ENCODE assay signal across 33 cellular contexts in genomic region chr3:9255976-9256375, GRCh38.
"Had no signal": no experiment of that assay in that cellular context is flagged by ENCODE, and none has a peak within 500 bp of the region (broad histone marks: within the 10 kb centered on the region; RNA-seq: fewer than 3 reads in every experiment).

No MANE protein-coding gene starts in this region.

- ATAC-seq: activated CD4-positive, alpha-beta T cell treated with anti-CD3 and anti-CD28 coated beads for 36 hours; activated CD8-positive, alpha-beta memory T cell treated with anti-CD3 and anti-CD28 coated beads, Interleukin-2, amount 10 ng/mL, durations not matched to agents 7 days and 5 days; activated CD8-positive, alpha-beta T cell treated with anti-CD3 and anti-CD28 coated beads, Interleukin-2, amount 10 ng/mL, durations not matched to agents 7 days and 5 days; activated naive CD4-positive, alpha-beta T cell treated with anti-CD3 and anti-CD28 coated beads, Interleukin-2, amount 50 U/mL, for 72 hours; effector memory CD8-positive, alpha-beta T cell; gastroesophageal sphincter; T-helper 17 cell had no signal

- H3K9me3 Mint-ChIP-seq: activated CD4-positive, alpha-beta T cell treated with anti-CD3 and anti-CD28 coated beads, Interleukin-2, amount 10 ng/mL, durations not matched to agents 24 days and 14 days; activated naive CD4-positive, alpha-beta T cell treated with anti-CD3 and anti-CD28 coated beads, Interleukin-2, amount 50 U/mL, for 72 hours; activated T-helper 1 cell treated with anti-CD3 and anti-CD28 coated beads, Interleukin-12 subunit alpha, Interleukin-12 subunit beta, Interleukin-2, Interleukin-4 antibody, amounts not matched to agents 30 ng/mL and 10 ng/mL and 1 ng/mL, durations not matched to agents 14 hours and 24 hours and 36 hours; central memory CD8-positive, alpha-beta T cell; effector memory CD8-positive, alpha-beta T cell had no signal

- H3K36me3 ChIP-seq: ascending aorta, breast epithelium, esophagus muscularis mucosa, gastroesophageal sphincter, WERI-Rb-1 had no signal

- H3K27me3 ChIP-seq: ascending aorta, breast epithelium, esophagus muscularis mucosa, gastroesophageal sphincter had no signal

- H3K4me1 Mint-ChIP-seq: activated CD4-positive, alpha-beta T cell treated with anti-CD3 and anti-CD28 coated beads for 36 hours; activated CD4-positive, alpha-beta T cell treated with anti-CD3 and anti-CD28 coated beads, Interleukin-2, amount 10 ng/mL, durations not matched to agents 24 days and 14 days; activated CD8-positive, alpha-beta memory T cell treated with anti-CD3 and anti-CD28 coated beads, Interleukin-2, amount 10 ng/mL, durations not matched to agents 7 days and 5 days; activated naive CD8-positive, alpha-beta T cell treated with anti-CD3 and anti-CD28 coated beads, Interleukin-2, amount 10 ng/mL, durations not matched to agents 7 days and 5 days; central memory CD8-positive, alpha-beta T cell had no signal

- H3K4me3 Mint-ChIP-seq: activated CD4-positive, alpha-beta memory T cell treated with anti-CD3 and anti-CD28 coated beads for 36 hours; activated CD4-positive, alpha-beta T cell treated with anti-CD3 and anti-CD28 coated beads for 36 hours; activated CD4-positive, alpha-beta T cell treated with anti-CD3 and anti-CD28 coated beads, Interleukin-2, amount 10 ng/mL, durations not matched to agents 24 days and 14 days; activated CD8-positive, alpha-beta memory T cell treated with anti-CD3 and anti-CD28 coated beads, Interleukin-2, amount 10 ng/mL, durations not matched to agents 7 days and 5 days; activated CD8-positive, alpha-beta T cell treated with anti-CD3 and anti-CD28 coated beads, Interleukin-2, amount 10 ng/mL, durations not matched to agents 7 days and 5 days; activated naive CD4-positive, alpha-beta T cell treated with anti-CD3 and anti-CD28 coated beads for 36 hours; activated naive CD8-positive, alpha-beta T cell treated with anti-CD3 and anti-CD28 coated beads, Interleukin-2, amount 10 ng/mL, durations not matched to agents 7 days and 5 days; activated T-helper 1 cell treated with anti-CD3 and anti-CD28 coated beads, Interleukin-12 subunit alpha, Interleukin-12 subunit beta, Interleukin-2, Interleukin-4 antibody, amounts not matched to agents 30 ng/mL and 10 ng/mL and 1 ng/mL, durations not matched to agents 14 hours and 24 hours and 36 hours; brain; central memory CD8-positive, alpha-beta T cell; effector memory CD8-positive, alpha-beta T cell; T-helper 17 cell; T-helper 2 cell treated with Interferon-gamma antibody and Interleukin-4, amounts not matched to agents 5 μg/mL and 100 μg/mL, for 36 hours had no signal

- H3K27ac Mint-ChIP-seq: activated CD4-positive, alpha-beta memory T cell treated with anti-CD3 and anti-CD28 coated beads for 36 hours; activated CD4-positive, alpha-beta T cell treated with anti-CD3 and anti-CD28 coated beads for 36 hours; activated CD4-positive, alpha-beta T cell treated with anti-CD3 and anti-CD28 coated beads, Interleukin-2, amount 10 ng/mL, durations not matched to agents 24 days and 14 days; activated CD8-positive, alpha-beta memory T cell treated with anti-CD3 and anti-CD28 coated beads, Interleukin-2, amount 10 ng/mL, durations not matched to agents 7 days and 5 days; activated CD8-positive, alpha-beta T cell treated with anti-CD3 and anti-CD28 coated beads, Interleukin-2, amount 10 ng/mL, durations not matched to agents 7 days and 5 days; activated naive CD4-positive, alpha-beta T cell treated with anti-CD3 and anti-CD28 coated beads for 36 hours; activated naive CD4-positive, alpha-beta T cell treated with anti-CD3 and anti-CD28 coated beads, Interleukin-2, amount 50 U/mL, for 72 hours; activated naive CD8-positive, alpha-beta T cell treated with anti-CD3 and anti-CD28 coated beads, Interleukin-2, amount 10 ng/mL, durations not matched to agents 7 days and 5 days; activated T-helper 1 cell treated with anti-CD3 and anti-CD28 coated beads, Interleukin-12 subunit alpha, Interleukin-12 subunit beta, Interleukin-2, Interleukin-4 antibody, amounts not matched to agents 30 ng/mL and 10 ng/mL and 1 ng/mL, durations not matched to agents 14 hours and 24 hours and 36 hours; activated T-helper 2 cell treated with anti-CD3 and anti-CD28 coated beads, Interferon-gamma antibody, Interleukin-2, Interleukin-4, amounts not matched to agents 10 μg/mL and 5 μg/mL and 100 μg/mL, durations not matched to agents 14 hours and 24 hours and 36 hours; effector memory CD8-positive, alpha-beta T cell; T-helper 17 cell; T-helper 2 cell treated with Interferon-gamma antibody and Interleukin-4, amounts not matched to agents 5 μg/mL and 100 μg/mL, for 36 hours had no signal

- DNase-seq: activated CD4-positive, alpha-beta memory T cell treated with anti-CD3 and anti-CD28 coated beads for 36 hours; activated CD4-positive, alpha-beta T cell treated with anti-CD3 and anti-CD28 coated beads for 36 hours; activated CD4-positive, alpha-beta T cell treated with anti-CD3 and anti-CD28 coated beads, Interleukin-2, amount 10 ng/mL, durations not matched to agents 24 days and 14 days; activated CD4-positive, CD25-positive, alpha-beta regulatory T cell; activated CD4-positive, CD25-positive, alpha-beta regulatory T cell treated with anti-CD3 and anti-CD28 coated beads, Interleukin-2, amount 50 U/mL, for 72 hours; activated CD8-positive, alpha-beta memory T cell treated with anti-CD3 and anti-CD28 coated beads, Interleukin-2, amount 10 ng/mL, durations not matched to agents 7 days and 5 days; activated CD8-positive, alpha-beta memory T cell treated with anti-CD3 and anti-CD28 coated beads, Interleukin-2, amount 50 U/mL, for 4 hours; activated CD8-positive, alpha-beta T cell treated with anti-CD3 and anti-CD28 coated beads, Interleukin-2, amount 10 ng/mL, durations not matched to agents 7 days and 5 days; activated effector memory CD4-positive, alpha-beta T cell treated with anti-CD3 and anti-CD28 coated beads, Interleukin-2, amount 50 U/mL, for 16 hours; activated naive CD4-positive, alpha-beta T cell treated with anti-CD3 and anti-CD28 coated beads for 36 hours; activated naive CD8-positive, alpha-beta T cell treated with anti-CD3 and anti-CD28 coated beads, Interleukin-2, amount 10 ng/mL, durations not matched to agents 7 days and 5 days; activated T-cell treated with anti-CD3 and anti-CD28 coated beads, Interleukin-2, amount 50 U/mL, for 1 hour; activated T-cell treated with anti-CD3 and anti-CD28 coated beads, Interleukin-2, amount 50 U/mL, for 48 hours; cortex of kidney; dermis blood vessel endothelial cell; effector CD4-positive, alpha-beta T cell; effector memory CD8-positive, alpha-beta T cell; erythroblast; foreskin melanocyte; T-helper 1 cell; T-helper 17 cell; T1000; WERI-Rb-1 had no signal

- H3K27ac ChIP-seq: ascending aorta, breast epithelium, esophagus muscularis mucosa, gastroesophageal sphincter, WERI-Rb-1 had no signal

- H3K36me3 Mint-ChIP-seq: activated CD8-positive, alpha-beta memory T cell treated with anti-CD3 and anti-CD28 coated beads, Interleukin-2, amount 10 ng/mL, durations not matched to agents 7 days and 5 days; activated naive CD4-positive, alpha-beta T cell treated with anti-CD3 and anti-CD28 coated beads, Interleukin-2, amount 50 U/mL, for 72 hours; activated naive CD8-positive, alpha-beta T cell treated with anti-CD3 and anti-CD28 coated beads, Interleukin-2, amount 10 ng/mL, durations not matched to agents 7 days and 5 days; brain had no signal

- H3K4me1 ChIP-seq: ascending aorta, breast epithelium, esophagus muscularis mucosa, gastroesophageal sphincter had no signal

- H3K4me3 ChIP-seq: ascending aorta, breast epithelium, esophagus muscularis mucosa, gastroesophageal sphincter had no signal
